In the genomic region with DNA sequence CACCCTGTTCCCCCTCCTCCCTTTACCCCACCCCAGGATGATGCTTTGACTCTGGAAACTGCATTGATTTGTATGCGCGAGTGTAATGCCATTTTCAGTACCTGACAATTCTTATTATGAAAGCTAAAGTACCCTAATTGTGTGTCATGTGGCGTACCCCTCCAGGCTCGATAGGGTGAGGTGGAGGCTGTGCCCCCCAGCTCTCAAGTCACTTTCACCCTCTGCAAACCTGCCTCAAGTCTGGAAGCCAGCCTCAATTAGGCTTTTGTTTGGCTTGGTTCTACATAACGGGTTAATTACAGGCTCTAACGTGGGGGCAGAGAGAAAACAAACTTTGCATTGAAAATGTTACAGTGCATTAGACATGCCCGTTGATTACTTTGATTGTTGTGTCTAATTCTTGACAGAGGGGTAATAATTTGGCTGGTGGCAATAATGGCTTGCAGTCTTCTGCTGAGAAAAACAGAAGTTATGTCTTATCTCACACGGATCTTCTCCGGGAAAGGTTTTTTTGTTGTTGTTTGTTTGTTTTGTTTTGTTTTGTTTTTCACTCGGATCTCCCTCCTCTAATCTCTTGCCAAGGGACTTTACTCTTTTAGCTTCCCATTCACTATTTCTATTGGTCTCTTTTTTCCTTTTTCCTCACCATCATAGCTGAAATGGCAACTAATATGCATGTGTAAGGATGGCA, we compare ENCODE assay signal across 21 cellular contexts. TPM values are rescaled to one million over a fixed set of nuclear protein-coding genes. Genes with fewer than 3 reads are reported as not detected.
A peak's percentile ranks its signal among the peaks of the same experiment; 100 is the strongest.
DNase-seq lines count a peak whose midpoint lies in the region; ATAC-seq and TF ChIP-seq lines count a peak whose summit lies in the region.
"Had no signal": no experiment of that assay in that cellular context is flagged by ENCODE, and none has a peak within 500 bp of the region (broad histone marks: within the 10 kb centered on the region; RNA-seq: fewer than 3 reads in every experiment).

No MANE protein-coding gene starts in this region.

- WGBS in trophoblast cell (ENCODE audit: extremely low coverage, insufficient coverage, insufficient read length): no CpG with 5 or more reads among the region's 10 CpGs
- WGBS in heart right ventricle, 2 donors: 16 to 19% methylated on average over 10 of the region's 10 CpGs

- peaks cover 23% of the 10 kb centered on the region for H3K79me1 ChIP-seq in trophoblast cell (ENCODE audit: low read length)

- no peak overlapping the region for H4K12ac ChIP-seq in trophoblast cell (ENCODE audit: low read depth, low read length)

- no peak overlapping the region for H2AK5ac ChIP-seq in trophoblast cell (ENCODE audit: low read length)

- no peak overlapping the region for H3K9ac ChIP-seq in trophoblast cell (ENCODE audit: low read length)

- no peak overlapping the region for H4K8ac ChIP-seq in trophoblast cell (ENCODE audit: low read depth, low read length)

- intact Hi-C loops in heart right ventricle (cut with DNase I): no loop called here

- H3K79me2 ChIP-seq in trophoblast cell (ENCODE audit: control insufficient read depth, insufficient read depth, low read length, poor library complexity): no peaks in the 10 kb centered on the region

- no peak for ATAC-seq in RWPE2 (ENCODE audit: low read depth)
- no peak for ATAC-seq in HG03520 (IDR thresholded peaks at IDR 0.05; ENCODE audit: unreplicated experiment)
- no peak for ATAC-seq in heart right ventricle
- ATAC-seq: K562 had no signal

- no peak overlapping the region for H3K14ac ChIP-seq in trophoblast cell (ENCODE audit: low read length)

- no peak overlapping the region for H3K4me3 ChIP-seq in RWPE2 (ENCODE audit: severe bottlenecking)
- no peak overlapping the region for H3K4me3 ChIP-seq in trophoblast cell (ENCODE audit: low read depth, low read length)
- H3K4me3 ChIP-seq in heart right ventricle: no peak overlapping the region
- H3K4me3 ChIP-seq: K562, SJCRH30 had no signal

- H3K27ac ChIP-seq in RWPE2 (ENCODE audit: poor library complexity, severe bottlenecking) (peak overlapping the region; percentile 70), trophoblast cell (ENCODE audit: low read depth, low read length) (peak overlapping the region; percentile 44), heart right ventricle (no peak overlapping the region)
- H3K27ac ChIP-seq: RWPE1, SJCRH30 had no signal

- H3K4me2 ChIP-seq in trophoblast cell (ENCODE audit: low read length): no peak overlapping the region

- H3K18ac ChIP-seq in trophoblast cell (ENCODE audit: low read length): peak overlapping the region; percentile 57

- peak; percentile 71 for DNase-seq in COR-L47 (lab: John Stamatoyannopoulos, UW)
- DNase-seq in NCI-H1105 treated with DMSO at 0.1 percent for 48 hours (lab: John Stamatoyannopoulos, UW): peak; percentile 83
- no peak for DNase-seq in RWPE2 (ENCODE audit: low spot score)
- DNase-seq in trophoblast cell: no peak
- DNase-seq in stimulated activated CD4-positive, alpha-beta T cell treated with anti-CD3 and anti-CD28 coated beads, Interleukin-4, amount 100 ng/mL, for 4 hours: no peak
- no peak for DNase-seq in heart right ventricle
- DNase-seq: AML-193, DMS53, HCEC 1CT, MV-4-11, NCI-H1694, NCI-H2107, NCI-H345, NCI-H526, PC-3, SJCRH30, SW 1271 had no signal

- H2BK120ac ChIP-seq in trophoblast cell (ENCODE audit: insufficient read depth, low read length, poor library complexity): peak overlapping the region; percentile 58

- H3K4ac ChIP-seq in trophoblast cell (ENCODE audit: low read depth, low read length): peak overlapping the region; percentile 44

- H3K4me1 ChIP-seq in RWPE2 (ENCODE audit: insufficient read depth, poor library complexity, severe bottlenecking): peaks cover 13% of the 10 kb centered on the region
- peaks cover 18 to 25% of the 10 kb centered on the region in 2 experiments for H3K4me1 ChIP-seq in trophoblast cell (ENCODE audit: control insufficient read depth in 1 of 2, insufficient read depth in 2 of 2, low read length in 2 of 2)
- no peaks in the 10 kb centered on the region for H3K4me1 ChIP-seq in heart right ventricle
- H3K4me1 ChIP-seq: SJCRH30 had no signal

- H2BK12ac ChIP-seq in trophoblast cell (ENCODE audit: low read length): peak overlapping the region; percentile 13

- peak overlapping the region; percentile 66 for H2BK5ac ChIP-seq in trophoblast cell (ENCODE audit: low read depth, low read length, poor library complexity)

- no peaks in the 10 kb centered on the region for H3K27me3 ChIP-seq in RWPE2 (ENCODE audit: insufficient read depth, poor library complexity, severe bottlenecking)
- H3K27me3 ChIP-seq in trophoblast cell (ENCODE audit: insufficient read depth, low read length): no peaks in the 10 kb centered on the region
- H3K27me3 ChIP-seq in heart right ventricle: peaks cover 14 to 100% (median 93%) of the 10 kb centered on the region in 7 donors
- H3K27me3 ChIP-seq: SJCRH30 had no signal

- H3K9me3 ChIP-seq in RWPE2 (ENCODE audit: severe bottlenecking): no peaks in the 10 kb centered on the region
- H3K9me3 ChIP-seq in trophoblast cell (ENCODE audit: insufficient read depth, low read depth, low read length): no peaks in the 10 kb centered on the region
- H3K9me3 ChIP-seq in heart right ventricle: no peaks in the 10 kb centered on the region
- H3K9me3 ChIP-seq: SJCRH30 had no signal

- no peak overlapping the region for H3K23ac ChIP-seq in trophoblast cell (ENCODE audit: low read length)

- TF ChIP-seq CTCF in RWPE2 (IDR thresholded peaks at IDR 0.05; ENCODE audit: poor library complexity, severe bottlenecking) (no peak), heart right ventricle (IDR thresholded peaks at IDR 0.05) (no peak)

- H2AFZ ChIP-seq in trophoblast cell (ENCODE audit: insufficient read depth, low read length, poor library complexity): no peak overlapping the region

- H4K91ac ChIP-seq in trophoblast cell (ENCODE audit: low read depth, low read length): no peak overlapping the region

- H3K36me3 ChIP-seq in RWPE2 (ENCODE audit: low read depth) (peaks cover 21% of the 10 kb centered on the region), trophoblast cell (ENCODE audit: control insufficient read depth in 1 of 2, insufficient read depth in 2 of 2, low read length in 2 of 2) (peaks cover 3 to 18% of the 10 kb centered on the region in 2 experiments), heart right ventricle (no peaks in the 10 kb centered on the region)
- H3K36me3 ChIP-seq: SJCRH30 had no signal

RNA-seq across cellular contexts. Expression of a gene that starts 12.6 kb away (rescaled TPM):
- polyA plus RNA-seq in trophoblast cell (2013): 65.1 and 65.4 TPM in 2 replicates
- not detected for total RNA-seq in heart right ventricle
- not detected for polyA plus RNA-seq in heart right ventricle
- total RNA-seq: G401, K562 had no signal
- polyA plus RNA-seq: K562 had no signal

Comparison
In these comparisons a context has a peak if more than half of its experiments do, and no peak if none do; other contexts are left out.
1. DNase-seq: peak in COR-L47 (single experiment) and NCI-H1105 treated with DMSO at 0.1 percent for 48 hours (single experiment); none in RWPE2 (single experiment), trophoblast cell (0 of 2), stimulated activated CD4-positive, alpha-beta T cell treated with anti-CD3 and anti-CD28 coated beads, Interleukin-4, amount 100 ng/mL, for 4 hours (0 of 2) and heart right ventricle (0 of 2).
2. H3K27ac ChIP-seq: peak in RWPE2 (single experiment) and trophoblast cell (single experiment); none in heart right ventricle (0 of 10).